18 cellular contexts compared by ENCODE assay signal in the genomic region with DNA sequence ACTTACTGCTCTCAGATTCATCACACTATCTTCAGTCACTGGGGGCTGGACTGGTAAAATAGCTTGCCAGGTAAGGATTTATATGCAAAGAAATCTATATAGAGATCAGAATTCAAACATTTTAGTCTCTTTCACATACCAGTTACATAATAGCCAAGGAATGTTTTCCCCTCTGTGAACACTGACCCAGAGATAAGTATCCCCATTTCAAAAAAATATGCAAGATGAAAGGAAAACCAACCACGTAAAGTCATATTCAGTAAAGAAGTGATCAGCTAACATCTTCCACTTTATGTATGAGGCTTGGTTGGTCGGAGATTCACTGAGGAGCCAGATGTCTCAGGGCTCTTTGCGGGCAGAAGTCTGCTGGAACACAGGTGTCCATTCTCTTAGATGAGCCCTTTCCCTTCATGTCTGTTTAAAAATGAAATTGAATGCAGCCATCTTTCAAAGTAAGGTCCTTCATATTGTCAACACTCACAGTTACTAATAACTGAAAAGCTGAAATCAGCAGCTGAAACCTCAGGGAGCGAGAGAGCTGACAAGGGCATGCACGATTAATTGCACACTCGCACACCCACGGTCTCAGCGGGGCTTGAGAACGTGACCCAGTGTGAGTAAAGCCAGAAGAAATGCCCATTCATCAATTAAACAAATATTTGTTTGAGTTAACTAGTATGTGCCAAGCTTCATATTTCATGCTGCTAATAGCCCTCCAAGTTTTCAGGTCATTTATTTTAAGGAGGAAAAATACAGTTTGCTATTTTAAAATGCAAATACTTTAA.
DNase-seq lines count a peak whose midpoint lies in the region; ATAC-seq and TF ChIP-seq lines count a peak whose summit lies in the region.
"Had no signal": no experiment of that assay in that cellular context is flagged by ENCODE, and none has a peak within 500 bp of the region (broad histone marks: within the 10 kb centered on the region; RNA-seq: fewer than 3 reads in every experiment).

No MANE protein-coding gene starts in this region.

- in situ Hi-C loops in astrocyte of the cerebellum (cut with HindIII; ENCODE audit: low sequenced_read_pairs) (no loop called here), ACHN (cut with HindIII; ENCODE audit: low pct_ligation_motif_present, low pct_unique_long_range_greater_than_20kb, low sequenced_read_pairs) (no loop called here), gastrocnemius medialis (cut with MboI; ENCODE audit: low sequenced_read_pairs in 4 of 4) (no loop called here)

- no peaks in the 10 kb centered on the region for H3K27me3 ChIP-seq in gastrocnemius medialis
- H3K27me3 ChIP-seq: heart left ventricle, ovary had no signal

- no peak for TF ChIP-seq POLR2A in gastrocnemius medialis (IDR thresholded peaks at IDR 0.05)

- DNase-seq in AG10803 (ENCODE audit: low read depth) (peak; percentile 56), NCI-H146 treated with DMSO at 0.1 percent for 48 hours (lab: John Stamatoyannopoulos, UW; ENCODE audit: unreplicated experiment) (peak; percentile 90), astrocyte of the cerebellum (ENCODE audit: low read depth) (peak; percentile 39), kidney glomerular epithelial cell (lab: John Stamatoyannopoulos, UW) (peak; percentile 31), ACHN (no peak), H4 (ENCODE audit: low spot score) (no peak), gastrocnemius medialis (no peak), NCI-H1436 treated with DMSO at 0.1 percent for 48 hours (lab: John Stamatoyannopoulos, UW) (no peak)
- DNase-seq: activated CD8-positive, alpha-beta T cell treated with anti-CD3 and anti-CD28 coated beads, Interleukin-2, amount 10 ng/mL, durations not matched to agents 7 days and 5 days; amygdala; cortex of kidney; GDM1; heart left ventricle; MM.1S; OCI-M1; ovary had no signal

- peaks cover 0 to 49% of the 10 kb centered on the region in 2 donors for H3K36me3 ChIP-seq in gastrocnemius medialis
- H3K36me3 ChIP-seq: ovary had no signal

- H3K27ac ChIP-seq in gastrocnemius medialis = no peak overlapping the region
- H3K27ac ChIP-seq: heart left ventricle, ovary had no signal

- no peak for ATAC-seq in gastrocnemius medialis
- ATAC-seq: activated CD8-positive, alpha-beta T cell treated with anti-CD3 and anti-CD28 coated beads, Interleukin-2, amount 10 ng/mL, durations not matched to agents 7 days and 5 days; heart left ventricle; stimulated activated effector memory CD8-positive, alpha-beta T cell treated with anti-CD3 and anti-CD28 coated beads, Interleukin-12 subunit alpha, Interleukin-12 subunit beta, amount 100 ng/mL, for 72 hours had no signal

- TF ChIP-seq CTCF in AG10803 (conservative IDR thresholded peaks at IDR 0.05; ENCODE audit: low read length) (no peak), astrocyte of the cerebellum (IDR thresholded peaks at IDR 0.05; ENCODE audit: low read depth, low read length, missing control alignments) (no peak), gastrocnemius medialis (IDR thresholded peaks at IDR 0.05 in 4 of 5, conservative IDR thresholded peaks at IDR 0.05 in 1 of 5) (no peak)

- intact Hi-C loops in gastrocnemius medialis (cut with DNase I; ENCODE audit: low total_unique reads) = no loop called here

- no peaks in the 10 kb centered on the region for H3K4me1 ChIP-seq in gastrocnemius medialis
- H3K4me1 ChIP-seq: HAP-1 had no signal

- no peaks in the 10 kb centered on the region for H3K9me3 ChIP-seq in gastrocnemius medialis
- H3K9me3 ChIP-seq: HAP-1, heart left ventricle, ovary had no signal

- no peak overlapping the region for H3K4me3 ChIP-seq in AG10803 (ENCODE audit: low read length)
- H3K4me3 ChIP-seq in astrocyte of the cerebellum (ENCODE audit: low read depth, low read length) = no peak overlapping the region
- no peak overlapping the region for H3K4me3 ChIP-seq in gastrocnemius medialis
- H3K4me3 ChIP-seq: HAP-1, heart left ventricle, ovary had no signal

Comparison
In these comparisons a context has a peak if more than half of its experiments do, and no peak if none do; other contexts are left out.
1. DNase-seq: peak in AG10803 (single experiment), NCI-H146 treated with DMSO at 0.1 percent for 48 hours (single experiment), astrocyte of the cerebellum (single experiment) and kidney glomerular epithelial cell (single experiment); none in ACHN (single experiment), H4 (single experiment), gastrocnemius medialis (0 of 2) and NCI-H1436 treated with DMSO at 0.1 percent for 48 hours (single experiment).